Comparison of ENCODE assay signal across 9 cellular contexts in genomic region chr16:23435500-23435899, GRCh38. TPM values are rescaled to one million over a fixed set of nuclear protein-coding genes. Genes with fewer than 3 reads are reported as not detected.
DNase-seq lines count a peak whose midpoint lies in the region; ATAC-seq and TF ChIP-seq lines count a peak whose summit lies in the region.
"Had no signal": no experiment of that assay in that cellular context is flagged by ENCODE, and none has a peak within 500 bp of the region (broad histone marks: within the 10 kb centered on the region; RNA-seq: fewer than 3 reads in every experiment).

No MANE protein-coding gene starts in this region.

- intact Hi-C loops in thyroid gland (cut with DNase I) = no loop called here

- no peaks in the 10 kb centered on the region for H3K9me3 Mint-ChIP-seq in activated T-cell treated with anti-CD3 and anti-CD28 coated beads, Interleukin-2, amount 50 U/mL, for 24 hours
- H3K9me3 Mint-ChIP-seq: IgD-negative memory B cell had no signal

- no peak overlapping the region for H3K27ac Mint-ChIP-seq in activated T-cell treated with anti-CD3 and anti-CD28 coated beads, Interleukin-2, amount 50 U/mL, for 24 hours

- TF ChIP-seq CTCF in Peyer's patch (IDR thresholded peaks at IDR 0.05) = peak; percentile 48 to 83 (median 73)
- peak; percentile 88 for TF ChIP-seq CTCF in fibroblast of mammary gland (conservative IDR thresholded peaks at IDR 0.05; ENCODE audit: control insufficient read depth, insufficient read depth, low read depth, low read length)
- peak; percentile 48 for TF ChIP-seq CTCF in neutrophil (IDR thresholded peaks at IDR 0.05)
- peak; percentile 59 to 82 (median 78) for TF ChIP-seq CTCF in thyroid gland (IDR thresholded peaks at IDR 0.05)

- no peak overlapping the region for H3K4me3 ChIP-seq in Jurkat, Clone E6-1 (ENCODE audit: low read length)
- H3K4me3 ChIP-seq in Peyer's patch = no peak overlapping the region
- H3K4me3 ChIP-seq in fibroblast of mammary gland (ENCODE audit: control insufficient read depth, low read depth, low read length) = no peak overlapping the region
- H3K4me3 ChIP-seq in neutrophil (ENCODE audit: low read depth in 1 of 2, low read length in 1 of 2) = no peak overlapping the region
- H3K4me3 ChIP-seq in thyroid gland (replicated peaks in 1 of 3) = no peak overlapping the region

- peaks cover 0 to 70% (median 0%) of the 10 kb centered on the region in 3 donors for H3K36me3 ChIP-seq in Peyer's patch
- peaks cover 23% of the 10 kb centered on the region for H3K36me3 ChIP-seq in neutrophil
- H3K36me3 ChIP-seq in thyroid gland = peaks cover 15 to 23% of the 10 kb centered on the region in 2 donors

- H3K4me1 Mint-ChIP-seq in activated T-cell treated with anti-CD3 and anti-CD28 coated beads, Interleukin-2, amount 50 U/mL, for 24 hours (ENCODE audit: low read depth) = no peaks in the 10 kb centered on the region

- H3K36me3 Mint-ChIP-seq in activated T-cell treated with anti-CD3 and anti-CD28 coated beads, Interleukin-2, amount 50 U/mL, for 24 hours (ENCODE audit: low read depth) = peaks cover 71% of the 10 kb centered on the region

- 31 to 35% methylated on average over 6 of the region's 6 CpGs for WGBS in thyroid gland, 2 donors

- no peaks in the 10 kb centered on the region for H3K9me3 ChIP-seq in Peyer's patch
- no peaks in the 10 kb centered on the region for H3K9me3 ChIP-seq in neutrophil
- no peaks in the 10 kb centered on the region for H3K9me3 ChIP-seq in thyroid gland

- H3K4me1 ChIP-seq in Peyer's patch (no peaks in the 10 kb centered on the region), neutrophil (ENCODE audit: control insufficient read depth in 1 of 2, insufficient read depth in 1 of 2, low read depth in 1 of 2, low read length in 1 of 2) (peaks cover 10% of the 10 kb centered on the region in 2 experiments), thyroid gland (peaks cover 8 to 16% of the 10 kb centered on the region in 2 donors)

- DNase-seq in DMS 273 treated with DMSO at 0.1 percent for 48 hours (lab: John Stamatoyannopoulos, UW) = peak; percentile 15
- peak; percentile 61 for DNase-seq in Jurkat, Clone E6-1 (ENCODE audit: low read depth, low spot score)
- peak; percentile 65 to 84 (median 65) for DNase-seq in Peyer's patch
- DNase-seq in activated T-cell treated with anti-CD3 and anti-CD28 coated beads, Interleukin-2, amount 50 U/mL, for 24 hours = peak; percentile 72
- DNase-seq in fibroblast of mammary gland (ENCODE audit: low read depth) = peak; percentile 51
- peak; percentile 70 to 71 for DNase-seq in thyroid gland

- H3K27ac ChIP-seq in Peyer's patch = no peak overlapping the region
- no peak overlapping the region for H3K27ac ChIP-seq in neutrophil
- peak overlapping the region in 2 of 3 donors; percentile 3 to 23 for H3K27ac ChIP-seq in thyroid gland

- H3K27me3 Mint-ChIP-seq in activated T-cell treated with anti-CD3 and anti-CD28 coated beads, Interleukin-2, amount 50 U/mL, for 24 hours = no peaks in the 10 kb centered on the region
- H3K27me3 Mint-ChIP-seq: IgD-negative memory B cell had no signal

- TF ChIP-seq POLR2A in Peyer's patch (IDR thresholded peaks at IDR 0.05) (no peak), thyroid gland (IDR thresholded peaks at IDR 0.05) (no peak)

- no peak overlapping the region for H3K4me3 Mint-ChIP-seq in activated T-cell treated with anti-CD3 and anti-CD28 coated beads, Interleukin-2, amount 50 U/mL, for 24 hours
- H3K4me3 Mint-ChIP-seq: IgD-negative memory B cell had no signal

- H3K27me3 ChIP-seq in Peyer's patch (no peaks in the 10 kb centered on the region), neutrophil (no peaks in the 10 kb centered on the region), thyroid gland (no peaks in the 10 kb centered on the region)

- no peak for ATAC-seq in HG03196 (IDR thresholded peaks at IDR 0.05; ENCODE audit: unreplicated experiment)

RNA-seq across cellular contexts. Expression of gene COG7, which starts 17.5 kb away (rescaled TPM):
- 19.5 TPM for polyA plus RNA-seq in Jurkat, Clone E6-1 (2012; ENCODE audit: insufficient read depth, insufficient read length)
- total RNA-seq in Peyer's patch = 10 to 100 TPM; 20.1 to 81.7 (median 50.4) TPM
- total RNA-seq in thyroid gland = 10 to 100 TPM; 27.5 to 35.1 (median 30.8) TPM

Comparison
In these comparisons a context has a peak if more than half of its experiments do, and no peak if none do; other contexts are left out.
1. DNase-seq: peak in every context shown above with its lines; median percentile 72 in activated T-cell treated with anti-CD3 and anti-CD28 coated beads, Interleukin-2, amount 50 U/mL, for 24 hours; 70 in thyroid gland; 65 in Peyer's patch; 61 in Jurkat, Clone E6-1; 51 in fibroblast of mammary gland; 15 in DMS 273 treated with DMSO at 0.1 percent for 48 hours.
2. H3K27ac ChIP-seq: peak in thyroid gland (2 of 3); none in Peyer's patch (0 of 4) and neutrophil (single experiment).
3. Peak in every context shown above with its lines, with median percentiles within 50 percentile points of each other: CTCF ChIP-seq.